ENCODE assay signal across 20 cellular contexts in the genomic region with DNA sequence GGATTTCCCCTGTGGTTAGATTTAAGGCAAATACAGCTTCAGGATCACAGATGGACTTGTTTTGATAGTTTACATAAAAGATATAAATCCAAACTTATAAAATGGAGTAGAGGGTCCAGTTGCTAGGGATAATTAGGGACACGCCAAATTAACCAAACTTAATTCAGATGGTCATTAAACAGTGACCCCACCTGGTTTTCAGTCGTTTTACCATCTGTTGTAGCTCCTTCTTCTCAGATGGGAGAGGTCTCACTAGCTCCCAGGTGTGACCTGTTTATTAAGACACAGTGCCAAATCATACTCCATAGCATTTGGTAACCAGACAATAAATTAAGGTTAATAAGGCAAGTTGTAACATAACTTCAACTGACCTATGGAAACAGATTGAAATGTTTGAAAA. TPM values are rescaled to one million over a fixed set of nuclear protein-coding genes. Genes with fewer than 3 reads are reported as not detected.
A peak's percentile ranks its signal among the peaks of the same experiment; 100 is the strongest.
DNase-seq lines count a peak whose midpoint lies in the region; ATAC-seq and TF ChIP-seq lines count a peak whose summit lies in the region.
"Had no signal": no experiment of that assay in that cellular context is flagged by ENCODE, and none has a peak within 500 bp of the region (broad histone marks: within the 10 kb centered on the region; RNA-seq: fewer than 3 reads in every experiment).

No MANE protein-coding gene starts in this region.

- in situ Hi-C loops in GM23248 (cut with MboI): no loop called here

- H3K9me2 ChIP-seq in OCI-LY1 (ENCODE audit: low read depth, low read length) (no peaks in the 10 kb centered on the region), GM23248 (ENCODE audit: insufficient read depth) (no peaks in the 10 kb centered on the region)

- 91 to 92% methylated on average over 2 of the region's 2 CpGs for WGBS in GM23248 (ENCODE audit: low coverage in 1 of 2, low lambda C conversion rate in 2 of 2, missing lambda C conversion rate in 2 of 2), 2 experiments

- peak overlapping the region; percentile 89 for H3K27ac Mint-ChIP-seq in glutamatergic neuron (ENCODE audit: unreplicated experiment)
- H3K27ac Mint-ChIP-seq: CD4-positive, alpha-beta memory T cell; GM23338 had no signal

- H4K20me1 ChIP-seq in OCI-LY1 (ENCODE audit: insufficient read depth, low read length) (no peaks in the 10 kb centered on the region), GM23248 (ENCODE audit: insufficient read depth) (no peaks in the 10 kb centered on the region)
- H4K20me1 ChIP-seq: BLaER1 treated with 17β-estradiol and CSF1 and Interleukin-3, amounts not matched to agents 10 nM and 100 nM had no signal

- no peak overlapping the region for H3K4me3 Mint-ChIP-seq in glutamatergic neuron (ENCODE audit: unreplicated experiment)
- H3K4me3 Mint-ChIP-seq: CD4-positive, alpha-beta memory T cell; GM23338 had no signal

- TF ChIP-seq CTCF in OCI-LY1 (IDR thresholded peaks at IDR 0.05; ENCODE audit: low read length): peak; percentile 45
- no peak for TF ChIP-seq CTCF in glutamatergic neuron (IDR thresholded peaks at IDR 0.05; ENCODE audit: partially characterized antibody, unreplicated experiment)

- peaks cover 66% of the 10 kb centered on the region for H3K4me1 ChIP-seq in OCI-LY1 (ENCODE audit: insufficient read depth, low read length, severe bottlenecking)
- H3K4me1 ChIP-seq in GM23248 (ENCODE audit: insufficient read depth): peaks cover 9% of the 10 kb centered on the region
- H3K4me1 ChIP-seq: Peyer's patch had no signal

- peak overlapping the region; percentile 100 for H3K27ac ChIP-seq in OCI-LY1 (ENCODE audit: low read depth, low read length, poor library complexity, severe bottlenecking)
- no peak overlapping the region for H3K27ac ChIP-seq in GM23248
- H3K27ac ChIP-seq: BLaER1 treated with 17β-estradiol and CSF1 and Interleukin-3, amounts not matched to agents 10 nM and 100 nM; Peyer's patch; SJSA1 had no signal

- no peaks in the 10 kb centered on the region for H3K9me3 ChIP-seq in OCI-LY1 (ENCODE audit: low read length)
- no peaks in the 10 kb centered on the region for H3K9me3 ChIP-seq in GM23248 (ENCODE audit: low read depth)
- H3K9me3 ChIP-seq: BLaER1 treated with 17β-estradiol and CSF1 and Interleukin-3, amounts not matched to agents 10 nM and 100 nM; HAP-1; Peyer's patch; SJSA1 had no signal

- H3K36me3 ChIP-seq in OCI-LY1 (ENCODE audit: insufficient read depth, low read length) (no peaks in the 10 kb centered on the region), GM23248 (ENCODE audit: low read depth) (no peaks in the 10 kb centered on the region)
- H3K36me3 ChIP-seq: BLaER1 treated with 17β-estradiol and CSF1 and Interleukin-3, amounts not matched to agents 10 nM and 100 nM; HAP-1; Peyer's patch; SJSA1 had no signal

- DNase-seq in NCI-H146 (lab: John Stamatoyannopoulos, UW): peak; percentile 5
- DNase-seq in NCI-H146 treated with DMSO at 0.1 percent for 48 hours (lab: John Stamatoyannopoulos, UW; ENCODE audit: unreplicated experiment): no peak
- DNase-seq in NCI-H524 (lab: John Stamatoyannopoulos, UW): peak; percentile 77 to 85
- no peak for DNase-seq in glutamatergic neuron
- no peak for DNase-seq in HuH-7.5 (ENCODE audit: low spot score)
- no peak for DNase-seq in GM23248
- DNase-seq: 8988T; CD4-positive, alpha-beta memory T cell; GDM1; MM.1S; NCI-H1105; NCI-H187; Peyer's patch; T-helper 1 cell had no signal

- no peaks in the 10 kb centered on the region for H3K27me3 Mint-ChIP-seq in glutamatergic neuron (ENCODE audit: unreplicated experiment)

- no peaks in the 10 kb centered on the region for H3K36me3 Mint-ChIP-seq in glutamatergic neuron (ENCODE audit: unreplicated experiment)
- H3K36me3 Mint-ChIP-seq: CD4-positive, alpha-beta memory T cell had no signal

- H3K9me3 Mint-ChIP-seq in glutamatergic neuron (ENCODE audit: unreplicated experiment): no peaks in the 10 kb centered on the region
- H3K9me3 Mint-ChIP-seq: CD4-positive, alpha-beta memory T cell; GM23338 had no signal

- ATAC-seq in HG02588 (IDR thresholded peaks at IDR 0.05; ENCODE audit: unreplicated experiment): no peak

- H2AFZ ChIP-seq in OCI-LY1 (ENCODE audit: low read length) (0 out of 2 replicates have a peak overlapping the region, but pooled peaks have one; percentile 18), GM23248 (no peak overlapping the region)
- H2AFZ ChIP-seq: GM23338 had no signal

- H3K4me1 Mint-ChIP-seq in glutamatergic neuron (ENCODE audit: low read depth, unreplicated experiment): peaks cover 34% of the 10 kb centered on the region

- peak overlapping the region; percentile 74 for H3K9ac ChIP-seq in OCI-LY1 (ENCODE audit: low read length)
- H3K9ac ChIP-seq in GM23248: no peak overlapping the region
- H3K9ac ChIP-seq: BLaER1 treated with 17β-estradiol and CSF1 and Interleukin-3, amounts not matched to agents 10 nM and 100 nM had no signal

- no peaks in the 10 kb centered on the region for H3K79me2 ChIP-seq in OCI-LY1 (ENCODE audit: insufficient read depth, low read length)
- no peaks in the 10 kb centered on the region for H3K79me2 ChIP-seq in GM23248 (ENCODE audit: insufficient read depth)

- H3K27me3 ChIP-seq in OCI-LY1 (ENCODE audit: insufficient read depth, low read length) (no peaks in the 10 kb centered on the region), GM23248 (replicated peaks; ENCODE audit: insufficient read depth) (no peaks in the 10 kb centered on the region)
- H3K27me3 ChIP-seq: BLaER1 treated with 17β-estradiol and CSF1 and Interleukin-3, amounts not matched to agents 10 nM and 100 nM; Peyer's patch; SJSA1 had no signal

- peaks cover 4% of the 10 kb centered on the region for H3F3A ChIP-seq in OCI-LY1 (ENCODE audit: insufficient read depth, low read length)
- 0 out of 2 replicates have a peak, but pooled peaks cover 5% of the 10 kb centered on the region for H3F3A ChIP-seq in GM23248 (ENCODE audit: insufficient read depth)

- peak overlapping the region; percentile 18 for H3K4me3 ChIP-seq in OCI-LY1 (ENCODE audit: low read depth, low read length, poor library complexity, severe bottlenecking)
- no peak overlapping the region for H3K4me3 ChIP-seq in GM23248
- H3K4me3 ChIP-seq: BLaER1 treated with 17β-estradiol and CSF1 and Interleukin-3, amounts not matched to agents 10 nM and 100 nM; GM23338; HAP-1; Peyer's patch; SJSA1 had no signal

- H3K4me2 ChIP-seq in OCI-LY1 (ENCODE audit: low read length): peak overlapping the region; percentile 63
- H3K4me2 ChIP-seq in GM23248 (ENCODE audit: unreplicated experiment): no peak overlapping the region
- H3K4me2 ChIP-seq: BLaER1 treated with 17β-estradiol and CSF1 and Interleukin-3, amounts not matched to agents 10 nM and 100 nM; GM23338 had no signal

RNA-seq across cellular contexts. Expression of a gene that starts 8.1 kb away (rescaled TPM):
- total RNA-seq in glutamatergic neuron (ENCODE audit: unreplicated experiment): 143 TPM
- total RNA-seq in GM23248 (2014; rRNA removed; shearing (Covaris generic)): 59.4 and 72.8 TPM in 2 replicates
- polyA plus RNA-seq in GM23248 (2016; fragmentation: Nextera tagmentation; extraction: Ambion mirVana): 111 and 115 TPM in 2 replicates

Comparison
In these comparisons a context has a peak if more than half of its experiments do, and no peak if none do; other contexts are left out.
1. DNase-seq: peak in NCI-H146 (single experiment) and NCI-H524 (2 of 2); none in NCI-H146 treated with DMSO at 0.1 percent for 48 hours (single experiment), glutamatergic neuron (single experiment), HuH-7.5 (single experiment) and GM23248 (single experiment).